In genomic region chr10:87760195-87760905, GRCh38 we compare ENCODE assay signal across 18 cellular contexts. TPM values are rescaled to one million over a fixed set of nuclear protein-coding genes. Genes with fewer than 3 reads are reported as not detected.
DNase-seq lines count a peak whose midpoint lies in the region; ATAC-seq and TF ChIP-seq lines count a peak whose summit lies in the region.
"Had no signal": no experiment of that assay in that cellular context is flagged by ENCODE, and none has a peak within 500 bp of the region (broad histone marks: within the 10 kb centered on the region; RNA-seq: fewer than 3 reads in every experiment).

No MANE protein-coding gene starts in this region.

- ATAC-seq in CD8-positive, alpha-beta T cell, result no peak
- ATAC-seq in activated T-helper 17 cell treated with anti-CD3 and anti-CD28 coated beads, Interleukin-2, amount 50 U/mL, for 72 hours (replicated peaks), result no peak
- no peak for ATAC-seq in HG03565 (IDR thresholded peaks at IDR 0.05; ENCODE audit: unreplicated experiment)
- ATAC-seq: effector memory CD8-positive, alpha-beta T cell; HCT116 had no signal

- intact Hi-C loops in CD8-positive, alpha-beta T cell (cut with DNase I, micrococcal nuclease), result no loop called here

- H3K9me3 ChIP-seq in CD8-positive, alpha-beta T cell (ENCODE audit: low read length), result no peaks in the 10 kb centered on the region
- H3K9me3 ChIP-seq: Caco-2 had no signal

- peaks cover 65% of the 10 kb centered on the region for H3K36me3 Mint-ChIP-seq in CD8-positive, alpha-beta T cell
- H3K36me3 Mint-ChIP-seq in activated T-helper 17 cell treated with anti-CD3 and anti-CD28 coated beads, Interleukin-2, amount 50 U/mL, for 72 hours (ENCODE audit: low read depth), result peaks cover 82% of the 10 kb centered on the region
- H3K36me3 Mint-ChIP-seq in mesothelial cell of epicardium, result peaks cover 23% of the 10 kb centered on the region

- no peak for TF ChIP-seq CTCF in CD8-positive, alpha-beta T cell (IDR thresholded peaks at IDR 0.05)
- no peak for TF ChIP-seq CTCF in mesothelial cell of epicardium (IDR thresholded peaks at IDR 0.05; ENCODE audit: unreplicated experiment)

- CTCF ChIA-PET in CD8-positive, alpha-beta T cell (lab: Charles Lee), result no interaction called here

- H3K27me3 Mint-ChIP-seq in CD8-positive, alpha-beta T cell (ENCODE audit: low read depth), result no peaks in the 10 kb centered on the region
- no peaks in the 10 kb centered on the region for H3K27me3 Mint-ChIP-seq in activated T-helper 17 cell treated with anti-CD3 and anti-CD28 coated beads, Interleukin-2, amount 50 U/mL, for 72 hours
- no peaks in the 10 kb centered on the region for H3K27me3 Mint-ChIP-seq in mesothelial cell of epicardium (ENCODE audit: low read depth)
- H3K27me3 Mint-ChIP-seq: effector memory CD8-positive, alpha-beta T cell had no signal

- no peaks in the 10 kb centered on the region for H3K4me1 ChIP-seq in CD8-positive, alpha-beta T cell (ENCODE audit: insufficient read depth, low read length)

- no peaks in the 10 kb centered on the region for H3K9me3 Mint-ChIP-seq in CD8-positive, alpha-beta T cell
- no peaks in the 10 kb centered on the region for H3K9me3 Mint-ChIP-seq in activated T-helper 17 cell treated with anti-CD3 and anti-CD28 coated beads, Interleukin-2, amount 50 U/mL, for 72 hours
- H3K9me3 Mint-ChIP-seq in mesothelial cell of epicardium, result no peaks in the 10 kb centered on the region
- H3K9me3 Mint-ChIP-seq: brain; effector memory CD8-positive, alpha-beta T cell had no signal

- H3K27me3 ChIP-seq in CD8-positive, alpha-beta T cell (ENCODE audit: insufficient read depth, low read length), result no peaks in the 10 kb centered on the region

- no peak for DNase-seq in CD8-positive, alpha-beta T cell
- DNase-seq in Kasumi-1 (lab: John Stamatoyannopoulos, UW) (peak; percentile 94 to 97), mesothelial cell of epicardium (ENCODE audit: low spot score in 2 of 2, unreplicated experiment in 2 of 2) (no peak), Ammon's horn (ENCODE audit: low spot score) (no peak), NCI-H146 (lab: John Stamatoyannopoulos, UW) (no peak)
- DNase-seq: activated T-cell treated with anti-CD3 and anti-CD28 coated beads, Interleukin-2, amount 50 U/mL, for 48 hours; Caco-2; effector memory CD8-positive, alpha-beta T cell; glutamatergic neuron; NCI-H1417 treated with DMSO at 0.1 percent for 48 hours; NCI-H526 treated with DMSO at 0.1 percent for 48 hours; nucleus accumbens; WERI-Rb-1 had no signal

- POLR2A ChIA-PET in CD8-positive, alpha-beta T cell (lab: Charles Lee), result no interaction called here

- peaks cover 9% of the 10 kb centered on the region for H3K4me1 Mint-ChIP-seq in CD8-positive, alpha-beta T cell (ENCODE audit: low read depth)
- peaks cover 11% of the 10 kb centered on the region for H3K4me1 Mint-ChIP-seq in activated T-helper 17 cell treated with anti-CD3 and anti-CD28 coated beads, Interleukin-2, amount 50 U/mL, for 72 hours
- peaks cover 6% of the 10 kb centered on the region for H3K4me1 Mint-ChIP-seq in mesothelial cell of epicardium

- H3K27ac Mint-ChIP-seq in CD8-positive, alpha-beta T cell, result peak overlapping the region; percentile 15
- H3K27ac Mint-ChIP-seq in activated T-helper 17 cell treated with anti-CD3 and anti-CD28 coated beads, Interleukin-2, amount 50 U/mL, for 72 hours, result peak overlapping the region; percentile 18
- H3K27ac Mint-ChIP-seq in mesothelial cell of epicardium, result peak overlapping the region; percentile 15

- H3K4me3 Mint-ChIP-seq in CD8-positive, alpha-beta T cell, result no peak overlapping the region
- no peak overlapping the region for H3K4me3 Mint-ChIP-seq in activated T-helper 17 cell treated with anti-CD3 and anti-CD28 coated beads, Interleukin-2, amount 50 U/mL, for 72 hours
- H3K4me3 Mint-ChIP-seq in mesothelial cell of epicardium, result no peak overlapping the region
- H3K4me3 Mint-ChIP-seq: brain; effector memory CD8-positive, alpha-beta T cell had no signal

- H3K36me3 ChIP-seq in CD8-positive, alpha-beta T cell (ENCODE audit: insufficient read depth, low read length), result peaks cover 16% of the 10 kb centered on the region

- H3K4me3 ChIP-seq in CD8-positive, alpha-beta T cell (ENCODE audit: low read depth, low read length), result no peak overlapping the region
- H3K4me3 ChIP-seq: skin epidermis had no signal

- H3K27ac ChIP-seq in CD8-positive, alpha-beta T cell (ENCODE audit: low read depth, low read length), result no peak overlapping the region
- H3K27ac ChIP-seq: skin epidermis, WERI-Rb-1 had no signal

RNA-seq across cellular contexts. Expression of gene ATAD1, which starts 57.7 kb away (rescaled TPM):
- 10 to 100 TPM; 36.9 to 39.0 TPM for total RNA-seq in CD8-positive, alpha-beta T cell
- 10 to 100 TPM; 31.2 to 45.9 TPM for total RNA-seq in activated T-helper 17 cell treated with anti-CD3 and anti-CD28 coated beads, Interleukin-2, amount 50 U/mL, for 72 hours
- total RNA-seq in mesothelial cell of epicardium, result 49.1 to 54.3 TPM (median 50.2 TPM) in 3 replicates

Comparison
In these comparisons a context has a peak if more than half of its experiments do, and no peak if none do; other contexts are left out.
1. DNase-seq: peak in Kasumi-1 (2 of 2); none in CD8-positive, alpha-beta T cell (0 of 7), mesothelial cell of epicardium (0 of 2), Ammon's horn (single experiment) and NCI-H146 (single experiment).
2. Peak in every context shown above with its lines, with median percentiles within 50 percentile points of each other: H3K27ac Mint-ChIP-seq.